In the genomic region with DNA sequence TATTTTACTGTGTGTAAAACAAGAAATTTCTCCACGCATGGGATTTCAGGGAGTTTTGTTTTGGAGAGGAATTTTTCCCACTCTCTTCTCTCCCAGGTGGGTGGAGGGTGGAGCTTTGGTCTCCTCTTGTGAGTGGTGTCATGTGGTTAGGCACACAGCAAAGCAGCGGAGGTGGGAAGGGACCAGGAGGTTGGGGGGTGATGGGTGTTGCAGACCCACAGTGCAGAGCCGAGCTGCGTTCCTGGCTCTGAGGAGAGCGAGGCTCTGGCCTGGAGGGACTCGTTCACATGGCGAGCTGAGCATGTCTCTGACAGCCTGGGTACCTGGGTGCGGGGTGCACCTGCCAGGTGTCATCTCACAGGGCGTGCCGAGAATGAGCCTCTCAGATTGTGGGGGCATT, we compare ENCODE assay signal across 24 cellular contexts.
"Had no signal": no experiment of that assay in that cellular context is flagged by ENCODE, and none has a peak within 500 bp of the region (broad histone marks: within the 10 kb centered on the region; RNA-seq: fewer than 3 reads in every experiment).

No MANE protein-coding gene starts in this region.

- H3K4me3 ChIP-seq: coronary artery, esophagus squamous epithelium, lower lobe of right lung, pancreas, right lobe of liver, transverse colon, upper lobe of right lung, uterus had no signal

- DNase-seq: dermis blood vessel endothelial cell; effector memory CD4-positive, alpha-beta T cell; esophagus squamous epithelium; foreskin melanocyte; glutamatergic neuron; hypothalamus; immature natural killer cell; islet precursor cell; left ventricle myocardium superior; lower lobe of right lung; natural killer cell; pancreas; right lobe of liver; small intestine; stimulated activated CD4-positive, alpha-beta T cell treated with anti-CD3 and anti-CD28 coated beads, Interleukin-15, amount 100 ng/mL, for 24 hours; stimulated activated CD4-positive, alpha-beta T cell treated with anti-CD3 and anti-CD28 coated beads, Interleukin-2, amount 100 ng/mL, for 48 hours; stimulated activated naive B cell treated with anti-CD40 and anti-IgM and Interleukin-4, amounts not matched to agents 10 μg/mL and 1 μg/mL and 100 μg/mL, for 72 hours; transverse colon; upper lobe of right lung; uterus had no signal

- H3K27me3 ChIP-seq: esophagus squamous epithelium, pancreas, right lobe of liver, transverse colon, upper lobe of right lung, uterus had no signal

- FAIRE-seq: endothelial cell of umbilical vein, pancreas, small intestine had no signal

- H3K4me1 Mint-ChIP-seq: stimulated activated naive B cell treated with anti-CD40 and anti-IgM and Interleukin-4, amounts not matched to agents 10 μg/mL and 1 μg/mL and 100 μg/mL, for 72 hours had no signal

- H3K9me3 Mint-ChIP-seq: immature natural killer cell; natural killer cell; stimulated activated naive B cell treated with anti-CD40 and anti-IgM and Interleukin-4, amounts not matched to agents 10 μg/mL and 1 μg/mL and 100 μg/mL, for 72 hours; stimulated activated naive CD8-positive, alpha-beta T cell treated with anti-CD3 and anti-CD28 coated beads, Interleukin-15, Interleukin-2, amounts not matched to agents 100 ng/mL and 50 ng/mL, for 24 hours had no signal

- H3K4me3 Mint-ChIP-seq: immature natural killer cell; natural killer cell; stimulated activated naive B cell treated with anti-CD40 and anti-IgM and Interleukin-4, amounts not matched to agents 10 μg/mL and 1 μg/mL and 100 μg/mL, for 72 hours; stimulated activated naive CD8-positive, alpha-beta T cell treated with anti-CD3 and anti-CD28 coated beads, Interleukin-15, Interleukin-2, amounts not matched to agents 100 ng/mL and 50 ng/mL, for 24 hours had no signal

- H3K4me1 ChIP-seq: esophagus squamous epithelium, lower lobe of right lung, pancreas, right lobe of liver, transverse colon, upper lobe of right lung, uterus had no signal

- H3K27me3 Mint-ChIP-seq: stimulated activated naive B cell treated with anti-CD40 and anti-IgM and Interleukin-4, amounts not matched to agents 10 μg/mL and 1 μg/mL and 100 μg/mL, for 72 hours had no signal

- H3K36me3 Mint-ChIP-seq: immature natural killer cell; natural killer cell; stimulated activated naive B cell treated with anti-CD40 and anti-IgM and Interleukin-4, amounts not matched to agents 10 μg/mL and 1 μg/mL and 100 μg/mL, for 72 hours had no signal

- H3K27ac Mint-ChIP-seq: immature natural killer cell; natural killer cell; stimulated activated naive B cell treated with anti-CD40 and anti-IgM and Interleukin-4, amounts not matched to agents 10 μg/mL and 1 μg/mL and 100 μg/mL, for 72 hours; stimulated activated naive CD8-positive, alpha-beta T cell treated with anti-CD3 and anti-CD28 coated beads, Interleukin-15, Interleukin-2, amounts not matched to agents 100 ng/mL and 50 ng/mL, for 24 hours had no signal

- H3K9me3 ChIP-seq: esophagus squamous epithelium, lower lobe of right lung, neutrophil, pancreas, right lobe of liver, transverse colon, upper lobe of right lung, uterus had no signal

- ATAC-seq: left ventricle myocardium superior; natural killer cell; pancreas; right lobe of liver; stimulated activated naive B cell treated with anti-CD40 and anti-IgM and Interleukin-4, amounts not matched to agents 10 μg/mL and 1 μg/mL and 100 μg/mL, for 72 hours; upper lobe of right lung had no signal

- H3K36me3 ChIP-seq: esophagus squamous epithelium, lower lobe of right lung, neutrophil, pancreas, right lobe of liver, transverse colon, upper lobe of right lung, uterus had no signal

- H3K27ac ChIP-seq: coronary artery, esophagus squamous epithelium, lower lobe of right lung, neutrophil, pancreas, right lobe of liver, transverse colon, upper lobe of right lung, uterus had no signal
